8 cellular contexts compared by ENCODE assay signal in the genomic region with DNA sequence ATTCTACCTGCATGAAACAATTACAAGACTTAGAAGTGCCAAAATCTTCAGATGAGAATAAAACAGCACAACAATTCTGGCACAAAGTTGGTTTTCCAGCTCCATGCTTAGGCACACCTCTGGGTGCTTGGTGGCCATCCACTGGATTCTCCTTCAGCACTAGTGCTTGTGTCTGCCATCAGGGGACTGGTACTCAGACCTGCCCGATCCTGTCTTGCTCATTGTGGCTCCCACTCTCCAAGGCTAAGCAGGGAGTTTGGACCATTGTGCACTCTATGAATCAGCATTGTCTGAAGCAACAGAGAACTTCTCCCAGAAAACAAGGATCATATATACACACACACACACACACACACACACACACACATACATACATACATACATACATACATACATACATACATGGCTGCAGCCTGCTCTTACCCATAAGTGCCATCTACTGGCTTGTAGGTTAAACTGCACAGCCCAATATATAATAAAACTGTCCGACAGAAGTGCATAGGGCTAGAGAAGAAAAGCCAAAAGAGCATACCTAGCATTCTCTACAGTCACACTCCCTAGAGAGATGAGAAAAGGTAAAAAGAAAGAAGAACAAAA.
A peak's percentile ranks its signal among the peaks of the same experiment; 100 is the strongest.
DNase-seq lines count a peak whose midpoint lies in the region; ATAC-seq and TF ChIP-seq lines count a peak whose summit lies in the region.

No MANE protein-coding gene starts in this region.

- no peaks in the 10 kb centered on the region for H3K79me2 ChIP-seq in OCI-LY1 (ENCODE audit: insufficient read depth, low read length)

- no peak overlapping the region for H3K9ac ChIP-seq in OCI-LY1 (ENCODE audit: low read length)

- no peaks in the 10 kb centered on the region for H4K20me1 ChIP-seq in OCI-LY1 (ENCODE audit: insufficient read depth, low read length)

- no peak overlapping the region for H3K4me2 ChIP-seq in OCI-LY1 (ENCODE audit: low read length)

- ATAC-seq in GM19463 (IDR thresholded peaks at IDR 0.05; ENCODE audit: unreplicated experiment) (peak; percentile 97), HG03460 (IDR thresholded peaks at IDR 0.05; ENCODE audit: unreplicated experiment) (peak; percentile 89)
- peak; percentile 58 for ATAC-seq in stimulated activated effector memory CD8-positive, alpha-beta T cell treated with anti-CD3 and anti-CD28 coated beads, Interleukin-12 subunit alpha, Interleukin-12 subunit beta, amount 100 ng/mL, for 72 hours

- DNase-seq in ELR (ENCODE audit: low read depth) (peak; percentile 40), erythroblast (lab: John Stamatoyannopoulos, UW) (peak; percentile 14 to 19), HEK293T (ENCODE audit: extremely low spot score) (no peak), cortex of kidney (lab: John Stamatoyannopoulos, UW) (no peak)
- DNase-seq in stimulated activated effector memory CD8-positive, alpha-beta T cell treated with anti-CD3 and anti-CD28 coated beads, Interleukin-12 subunit alpha, Interleukin-12 subunit beta, amount 100 ng/mL, for 72 hours (ENCODE audit: low spot score in 2 of 2), result no peak

- H3K4me3 Mint-ChIP-seq in stimulated activated effector memory CD8-positive, alpha-beta T cell treated with anti-CD3 and anti-CD28 coated beads, Interleukin-12 subunit alpha, Interleukin-12 subunit beta, amount 100 ng/mL, for 72 hours, result no peak overlapping the region

- no peaks in the 10 kb centered on the region for H3K9me2 ChIP-seq in OCI-LY1 (ENCODE audit: low read depth, low read length)

- no peaks in the 10 kb centered on the region for H3K4me1 Mint-ChIP-seq in stimulated activated effector memory CD8-positive, alpha-beta T cell treated with anti-CD3 and anti-CD28 coated beads, Interleukin-12 subunit alpha, Interleukin-12 subunit beta, amount 100 ng/mL, for 72 hours

- no peak for TF ChIP-seq POLR2A in erythroblast (IDR thresholded peaks at IDR 0.05; ENCODE audit: low read length)

- no peak overlapping the region for H3K27ac ChIP-seq in OCI-LY1 (ENCODE audit: low read depth, low read length, poor library complexity, severe bottlenecking)

- H3K27ac Mint-ChIP-seq in stimulated activated effector memory CD8-positive, alpha-beta T cell treated with anti-CD3 and anti-CD28 coated beads, Interleukin-12 subunit alpha, Interleukin-12 subunit beta, amount 100 ng/mL, for 72 hours, result no peak overlapping the region

- no peaks in the 10 kb centered on the region for H3K9me3 ChIP-seq in OCI-LY1 (ENCODE audit: low read length)

- H3K9me3 Mint-ChIP-seq in stimulated activated effector memory CD8-positive, alpha-beta T cell treated with anti-CD3 and anti-CD28 coated beads, Interleukin-12 subunit alpha, Interleukin-12 subunit beta, amount 100 ng/mL, for 72 hours, result no peaks in the 10 kb centered on the region

- POLR2A ChIA-PET in HEK293T (lab: Yijun Ruan, JAX), result no interaction called here

- H3F3A ChIP-seq in OCI-LY1 (ENCODE audit: insufficient read depth, low read length), result no peaks in the 10 kb centered on the region

- no peaks in the 10 kb centered on the region for H3K4me1 ChIP-seq in OCI-LY1 (ENCODE audit: insufficient read depth, low read length, severe bottlenecking)

- no peaks in the 10 kb centered on the region for H3K36me3 Mint-ChIP-seq in stimulated activated effector memory CD8-positive, alpha-beta T cell treated with anti-CD3 and anti-CD28 coated beads, Interleukin-12 subunit alpha, Interleukin-12 subunit beta, amount 100 ng/mL, for 72 hours

- H3K27me3 ChIP-seq in OCI-LY1 (ENCODE audit: insufficient read depth, low read length), result no peaks in the 10 kb centered on the region

- H2AFZ ChIP-seq in OCI-LY1 (ENCODE audit: low read length), result no peak overlapping the region

- no peaks in the 10 kb centered on the region for H3K36me3 ChIP-seq in OCI-LY1 (ENCODE audit: insufficient read depth, low read length)

- peak; percentile 48 for TF ChIP-seq CTCF in OCI-LY1 (IDR thresholded peaks at IDR 0.05; ENCODE audit: low read length)

- CTCF ChIA-PET in HEK293T (lab: Yijun Ruan, JAX), result no interaction called here

- H3K4me3 ChIP-seq in OCI-LY1 (ENCODE audit: low read depth, low read length, poor library complexity, severe bottlenecking), result no peak overlapping the region

TF ChIP-seq in HEK293T, 16 proteins besides CTCF, POLR2A, EP300 and RAD21:
- TF ChIP-seq PKNOX1 (IDR thresholded peaks at IDR 0.05), result no peak
- no peak for TF ChIP-seq FOXM1 (IDR thresholded peaks at IDR 0.05; ENCODE audit: borderline replicate concordance)
- no peak for TF ChIP-seq SP1 (IDR thresholded peaks at IDR 0.05)
- TF ChIP-seq CTBP1 (IDR thresholded peaks at IDR 0.05; ENCODE audit: borderline replicate concordance), result no peak
- TF ChIP-seq HDGF (IDR thresholded peaks at IDR 0.05; ENCODE audit: borderline replicate concordance), result no peak
- no peak for TF ChIP-seq BHLHE40 (IDR thresholded peaks at IDR 0.05; ENCODE audit: borderline replicate concordance)
- no peak for TF ChIP-seq SUZ12 (IDR thresholded peaks at IDR 0.05)
TF ChIP-seq in HEK293T: peak in this region for 0.

Comparison
In these comparisons a context has a peak if more than half of its experiments do, and no peak if none do; other contexts are left out.
1. DNase-seq: peak in ELR (single experiment) and erythroblast (2 of 2); none in stimulated activated effector memory CD8-positive, alpha-beta T cell treated with anti-CD3 and anti-CD28 coated beads, Interleukin-12 subunit alpha, Interleukin-12 subunit beta, amount 100 ng/mL, for 72 hours (0 of 2), HEK293T (single experiment) and cortex of kidney (single experiment).
2. Peak in every context shown above with its lines, with median percentiles within 50 percentile points of each other: ATAC-seq.